Comparison of ENCODE assay signal across 8 cellular contexts in genomic region chr19:13986348-13986904, GRCh38. TPM values are rescaled to one million over a fixed set of nuclear protein-coding genes. Genes with fewer than 3 reads are reported as not detected.
DNase-seq lines count a peak whose midpoint lies in the region; ATAC-seq and TF ChIP-seq lines count a peak whose summit lies in the region.

No MANE protein-coding gene starts in this region.

- H3K9me3 ChIP-seq in trophoblast cell (ENCODE audit: insufficient read depth, low read depth, low read length), result no peaks in the 10 kb centered on the region
- no peaks in the 10 kb centered on the region for H3K9me3 ChIP-seq in upper lobe of left lung

- H2BK5ac ChIP-seq in trophoblast cell (ENCODE audit: low read depth, low read length, poor library complexity), result no peak overlapping the region

- H3K18ac ChIP-seq in trophoblast cell (ENCODE audit: low read length), result no peak overlapping the region

- no peak overlapping the region for H3K14ac ChIP-seq in trophoblast cell (ENCODE audit: low read length)

- no peaks in the 10 kb centered on the region for H3K27me3 ChIP-seq in trophoblast cell (ENCODE audit: insufficient read depth, low read length)
- H3K27me3 ChIP-seq in upper lobe of left lung, result no peaks in the 10 kb centered on the region

- H3K9ac ChIP-seq in trophoblast cell (ENCODE audit: low read length), result no peak overlapping the region

- H3K23ac ChIP-seq in trophoblast cell (ENCODE audit: low read length), result no peak overlapping the region

- no peak overlapping the region for H2BK12ac ChIP-seq in trophoblast cell (ENCODE audit: low read length)

- H3K4me1 ChIP-seq in trophoblast cell (ENCODE audit: control insufficient read depth in 1 of 2, insufficient read depth in 2 of 2, low read length in 2 of 2) (peaks cover 16 to 21% of the 10 kb centered on the region in 2 experiments), upper lobe of left lung (peaks cover 31 to 40% (median 36%) of the 10 kb centered on the region in 4 donors)

- peak overlapping the region; percentile 8 for H3K4me2 ChIP-seq in trophoblast cell (ENCODE audit: low read length)

- no CpG with 5 or more reads among the region's 19 CpGs for WGBS in trophoblast cell (ENCODE audit: extremely low coverage, insufficient coverage, insufficient read length)
- WGBS in upper lobe of left lung, 2 donors, result 26% methylated on average over 19 of the region's 19 CpGs; no CpG with 5 or more reads in 1 of the 2 donors

- H2AK5ac ChIP-seq in trophoblast cell (ENCODE audit: low read length), result no peak overlapping the region

- no peak overlapping the region for H4K12ac ChIP-seq in trophoblast cell (ENCODE audit: low read depth, low read length)

- peak overlapping the region; percentile 7 for H2BK120ac ChIP-seq in trophoblast cell (ENCODE audit: insufficient read depth, low read length, poor library complexity)

- no peak overlapping the region for H3K4me3 ChIP-seq in trophoblast cell (ENCODE audit: low read depth, low read length)
- peak overlapping the region in 2 of 4 donors; percentile 14 to 25 for H3K4me3 ChIP-seq in upper lobe of left lung

- peak; percentile 97 for DNase-seq in CD1c-positive myeloid dendritic cell (ENCODE audit: extremely low spot score)
- peak; percentile 94 for DNase-seq in activated gamma-delta T cell (lab: John Stamatoyannopoulos, UW)
- peak; percentile 31 to 82 (median 66) for DNase-seq in head of caudate nucleus
- DNase-seq in trophoblast cell, result peak; percentile 33 to 48
- DNase-seq in upper lobe of left lung, result peak; percentile 91 to 92

- intact Hi-C loops in head of caudate nucleus (cut with DNase I), result no loop called here

- H4K8ac ChIP-seq in trophoblast cell (ENCODE audit: low read depth, low read length), result peak overlapping the region; percentile 52

- peak; percentile 78 for ATAC-seq in GM19438 (IDR thresholded peaks at IDR 0.05; ENCODE audit: low read depth, unreplicated experiment)
- peak; percentile 73 for ATAC-seq in HG03565 (IDR thresholded peaks at IDR 0.05; ENCODE audit: unreplicated experiment)
- peak; percentile 74 to 82 for ATAC-seq in upper lobe of left lung (ENCODE audit: low FRiP score in 2 of 2)

- H3K36me3 ChIP-seq in trophoblast cell (ENCODE audit: control insufficient read depth in 1 of 2, insufficient read depth in 2 of 2, low read length in 2 of 2) (peaks cover 18 to 24% of the 10 kb centered on the region in 2 experiments), upper lobe of left lung (peaks cover 0 to 21% (median 14%) of the 10 kb centered on the region in 4 donors)

- no peak for TF ChIP-seq EP300 in upper lobe of left lung (IDR thresholded peaks at IDR 0.05)

- peak in 2 of 6 experiments; percentile 18 to 24 for TF ChIP-seq CTCF in upper lobe of left lung (IDR thresholded peaks at IDR 0.05)

- H3K79me2 ChIP-seq in trophoblast cell (ENCODE audit: control insufficient read depth, insufficient read depth, low read length, poor library complexity), result no peaks in the 10 kb centered on the region

- H2AFZ ChIP-seq in trophoblast cell (ENCODE audit: insufficient read depth, low read length, poor library complexity), result no peak overlapping the region

- peak overlapping the region; percentile 10 for H3K27ac ChIP-seq in trophoblast cell (ENCODE audit: low read depth, low read length)
- peak overlapping the region; percentile 84 to 97 (median 92) for H3K27ac ChIP-seq in upper lobe of left lung

- H4K91ac ChIP-seq in trophoblast cell (ENCODE audit: low read depth, low read length), result peak overlapping the region; percentile 54

- TF ChIP-seq POLR2A in Raji (IDR thresholded peaks at IDR 0.05; ENCODE audit: insufficient read depth, low read depth, low read length) (peak; percentile 60), upper lobe of left lung (IDR thresholded peaks at IDR 0.05) (peak in 1 of 4 donors; percentile 61)

- peaks cover 2% of the 10 kb centered on the region for H3K79me1 ChIP-seq in trophoblast cell (ENCODE audit: low read length)

- no peak overlapping the region for H3K4ac ChIP-seq in trophoblast cell (ENCODE audit: low read depth, low read length)

RNA-seq across cellular contexts. Expression of gene RFX1, which starts 19.7 kb away (rescaled TPM):
- polyA plus RNA-seq in trophoblast cell (2013), result 8.6 and 8.7 TPM in 2 replicates
- 10 to 100 TPM in 5 of 6 donors, 1 to 10 TPM in 1; 6.0 to 22.3 (median 15.5) TPM for total RNA-seq in upper lobe of left lung

RNA-seq across cellular contexts. Expression of gene DCAF15, which starts 34.1 kb away (rescaled TPM):
- polyA plus RNA-seq in trophoblast cell (2013), result 28.8 and 29.9 TPM in 2 replicates
- total RNA-seq in upper lobe of left lung, result 10 to 100 TPM; 20.5 to 51.3 (median 39.0) TPM

RNA-seq across cellular contexts. Expression of gene RLN3, which starts 41.5 kb away (rescaled TPM):
- not detected in 2 replicates for polyA plus RNA-seq in trophoblast cell (2013)
- under 1 TPM in 1 of 6 donors, not detected in 5; 0.43 TPM for total RNA-seq in upper lobe of left lung

RNA-seq across cellular contexts. Expression of gene IL27RA, which starts 45.1 kb away (rescaled TPM):
- 2.5 and 2.6 TPM in 2 replicates for polyA plus RNA-seq in trophoblast cell (2013)
- 10 to 100 TPM in 5 of 6 donors, 1 to 10 TPM in 1; 9.3 to 24.4 (median 14.6) TPM for total RNA-seq in upper lobe of left lung

RNA-seq across cellular contexts. Expression of gene PODNL1, which starts 48.2 kb away (rescaled TPM):
- polyA plus RNA-seq in trophoblast cell (2013), result 0.47 and 0.49 TPM in 2 replicates
- total RNA-seq in upper lobe of left lung, result 1 to 10 TPM; 1.5 to 4.3 (median 2.5) TPM

Comparison
In these comparisons a context has a peak if more than half of its experiments do, and no peak if none do; other contexts are left out.
1. DNase-seq: peak in every context shown above with its lines; median percentile 97 in CD1c-positive myeloid dendritic cell; 94 in activated gamma-delta T cell; 92 in upper lobe of left lung; 66 in head of caudate nucleus; 40 in trophoblast cell.